8 cellular contexts compared by ENCODE assay signal in genomic region chr11:109853156-109853776, GRCh38.
A peak's percentile ranks its signal among the peaks of the same experiment; 100 is the strongest.
DNase-seq lines count a peak whose midpoint lies in the region; ATAC-seq, FAIRE-seq and TF ChIP-seq lines count a peak whose summit lies in the region.

No MANE protein-coding gene starts in this region.

- FAIRE-seq in frontal cortex (lab: Jason Lieb, UNC) = no peak

- TF ChIP-seq CTCF in fibroblast of the aortic adventitia (IDR thresholded peaks at IDR 0.05; ENCODE audit: insufficient read depth, low read length) (peak; percentile 79), coronary artery (IDR thresholded peaks at IDR 0.05) (no peak)

- no peak overlapping the region for H3K4me3 ChIP-seq in fibroblast of the aortic adventitia (ENCODE audit: low read depth, low read length)
- no peak overlapping the region for H3K4me3 ChIP-seq in coronary artery

- DNase-seq in DMS153 (lab: John Stamatoyannopoulos, UW) (peak; percentile 31), OCI-M1 (lab: John Stamatoyannopoulos, UW) (peak; percentile 97), fibroblast of the aortic adventitia (ENCODE audit: low read depth) (peak; percentile 92), NCI-H1930 (lab: John Stamatoyannopoulos, UW) (no peak), frontal cortex (ENCODE audit: low spot score in 2 of 2) (no peak), coronary artery (ENCODE audit: low spot score) (no peak)

- ATAC-seq in GM19372 (IDR thresholded peaks at IDR 0.05; ENCODE audit: low read depth, unreplicated experiment) (peak; percentile 82), HG03469 (IDR thresholded peaks at IDR 0.05; ENCODE audit: unreplicated experiment) (peak; percentile 82)

- no peak overlapping the region for H3K27ac ChIP-seq in coronary artery

Comparison
In these comparisons a context has a peak if more than half of its experiments do, and no peak if none do; other contexts are left out.
1. DNase-seq: peak in DMS153 (single experiment), OCI-M1 (single experiment) and fibroblast of the aortic adventitia (single experiment); none in NCI-H1930 (0 of 2), frontal cortex (0 of 2) and coronary artery (single experiment).